Comparison of ENCODE assay signal across 1 cellular context in the genomic region with DNA sequence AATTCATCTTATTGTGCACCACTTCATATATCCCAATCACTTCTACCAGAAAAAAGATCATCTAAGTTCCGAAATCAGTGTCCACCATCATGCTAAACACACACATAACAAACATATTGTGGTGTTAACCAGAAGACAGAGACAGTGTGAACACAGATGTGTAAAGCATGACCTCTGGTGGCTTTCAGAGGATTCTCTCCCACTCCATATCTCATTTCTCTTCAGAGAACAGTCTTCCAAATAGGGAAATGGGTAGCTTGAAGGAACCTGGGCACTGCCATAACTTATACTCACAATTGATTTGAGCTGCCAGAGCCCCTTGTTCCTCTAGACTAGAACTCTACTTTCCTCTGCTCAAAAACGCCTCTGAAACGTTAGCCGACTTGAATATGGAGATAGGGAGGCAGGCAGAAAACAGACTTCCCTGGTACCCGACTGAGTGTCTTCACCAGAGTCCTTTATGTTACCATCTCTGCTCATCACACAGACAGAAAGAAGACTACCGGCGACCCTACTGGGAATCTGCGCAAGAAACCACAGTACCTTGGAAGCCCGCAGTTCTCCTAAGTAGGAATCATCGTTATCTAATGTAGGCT.
TF ChIP-seq lines count a peak whose summit lies in the region.

No MANE protein-coding gene starts in this region.

TF ChIP-seq in A549, 52 proteins besides CTCF, POLR2A, EP300 and RAD21 (continued from another document):
- TF ChIP-seq, protein P1, sequence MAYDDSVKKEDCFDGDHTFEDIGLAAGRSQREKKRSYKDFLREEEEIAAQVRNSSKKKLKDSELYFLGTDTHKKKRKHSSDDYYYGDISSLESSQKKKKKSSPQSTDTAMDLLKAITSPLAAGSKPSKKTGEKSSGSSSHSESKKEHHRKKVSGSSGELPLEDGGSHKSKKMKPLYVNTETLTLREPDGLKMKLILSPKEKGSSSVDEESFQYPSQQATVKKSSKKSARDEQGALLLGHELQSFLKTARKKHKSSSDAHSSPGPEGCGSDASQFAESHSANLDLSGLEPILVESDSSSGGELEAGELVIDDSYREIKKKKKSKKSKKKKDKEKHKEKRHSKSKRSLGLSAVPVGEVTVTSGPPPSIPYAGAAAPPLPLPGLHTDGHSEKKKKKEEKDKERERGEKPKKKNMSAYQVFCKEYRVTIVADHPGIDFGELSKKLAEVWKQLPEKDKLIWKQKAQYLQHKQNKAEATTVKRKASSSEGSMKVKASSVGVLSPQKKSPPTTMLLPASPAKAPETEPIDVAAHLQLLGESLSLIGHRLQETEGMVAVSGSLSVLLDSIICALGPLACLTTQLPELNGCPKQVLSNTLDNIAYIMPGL (CRISPR knock-in tag; IDR thresholded peaks at IDR 0.05; ENCODE audit: borderline replicate concordance) = no peak
- no peak for TF ChIP-seq EHF (CRISPR knock-in tag; IDR thresholded peaks at IDR 0.05)
- no peak for TF ChIP-seq ESRRA (IDR thresholded peaks at IDR 0.05; ENCODE audit: borderline replicate concordance, low read length)
- TF ChIP-seq TFCP2L1 (CRISPR knock-in tag; IDR thresholded peaks at IDR 0.05) = no peak
- TF ChIP-seq, protein P2, sequence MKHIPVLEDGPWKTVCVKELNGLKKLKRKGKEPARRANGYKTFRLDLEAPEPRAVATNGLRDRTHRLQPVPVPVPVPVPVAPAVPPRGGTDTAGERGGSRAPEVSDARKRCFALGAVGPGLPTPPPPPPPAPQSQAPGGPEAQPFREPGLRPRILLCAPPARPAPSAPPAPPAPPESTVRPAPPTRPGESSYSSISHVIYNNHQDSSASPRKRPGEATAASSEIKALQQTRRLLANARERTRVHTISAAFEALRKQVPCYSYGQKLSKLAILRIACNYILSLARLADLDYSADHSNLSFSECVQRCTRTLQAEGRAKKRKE (CRISPR knock-in tag; IDR thresholded peaks at IDR 0.05; ENCODE audit: low read depth) = no peak
- no peak for TF ChIP-seq FOXS1 (CRISPR knock-in tag; IDR thresholded peaks at IDR 0.05)
- no peak for TF ChIP-seq HOXB13 (CRISPR knock-in tag; IDR thresholded peaks at IDR 0.05; ENCODE audit: low read depth)
- no peak for TF ChIP-seq MAFK (IDR thresholded peaks at IDR 0.05; ENCODE audit: partially characterized antibody)
